In genomic region chr13:99055286-99056073, GRCh38 we compare ENCODE assay signal across 12 cellular contexts.
A peak's percentile ranks its signal among the peaks of the same experiment; 100 is the strongest.
DNase-seq lines count a peak whose midpoint lies in the region; ATAC-seq and TF ChIP-seq lines count a peak whose summit lies in the region.
"Had no signal": no experiment of that assay in that cellular context is flagged by ENCODE, and none has a peak within 500 bp of the region (broad histone marks: within the 10 kb centered on the region; RNA-seq: fewer than 3 reads in every experiment).

No MANE protein-coding gene starts in this region.

- peak in 1 of 7 experiments; percentile 49 for DNase-seq in CD8-positive, alpha-beta T cell
- DNase-seq in NCI-H82 treated with DMSO at 0.1 percent for 48 hours (lab: John Stamatoyannopoulos, UW; ENCODE audit: unreplicated experiment) = peak; percentile 42
- DNase-seq in chondrocyte (ENCODE audit: low spot score) = no peak
- DNase-seq in mammary epithelial cell = no peak
- no peak for DNase-seq in NCI-H2107 treated with DMSO at 0.1 percent for 48 hours (lab: John Stamatoyannopoulos, UW; ENCODE audit: unreplicated experiment)
- DNase-seq: activated CD4-positive, alpha-beta T cell treated with anti-CD3 and anti-CD28 coated beads for 1 hour; Calu3; endodermal cell had no signal

- H3K79me2 ChIP-seq in mammary epithelial cell (ENCODE audit: insufficient read depth, low read length) = peaks cover 84% of the 10 kb centered on the region

- no TSS peak for BruUV-seq in mammary epithelial cell (replicated peaks; lab: Mats Ljungman, UMichigan)

- H3K9ac ChIP-seq in mammary epithelial cell (ENCODE audit: insufficient read depth, low read length) = no peak overlapping the region

- no peaks in the 10 kb centered on the region for H3K36me3 ChIP-seq in CD8-positive, alpha-beta T cell (ENCODE audit: insufficient read depth, low read length)
- H3K36me3 ChIP-seq in muscle layer of duodenum (ENCODE audit: control insufficient read depth in 1 of 2, insufficient read depth in 2 of 2, low read length in 2 of 2) (no peaks in the 10 kb centered on the region), mammary epithelial cell (ENCODE audit: insufficient read depth, low read length) (no peaks in the 10 kb centered on the region)

- H2AFZ ChIP-seq in mammary epithelial cell (ENCODE audit: low read depth, low read length) = no peak overlapping the region

- H3K36me3 Mint-ChIP-seq in CD8-positive, alpha-beta T cell = no peaks in the 10 kb centered on the region
- no peaks in the 10 kb centered on the region for H3K36me3 Mint-ChIP-seq in chondrocyte (ENCODE audit: low read depth)

- H3K27me3 ChIP-seq in CD8-positive, alpha-beta T cell (ENCODE audit: insufficient read depth, low read length) = no peaks in the 10 kb centered on the region
- H3K27me3 ChIP-seq in muscle layer of duodenum (ENCODE audit: low read depth, low read length) (no peaks in the 10 kb centered on the region), mammary epithelial cell (ENCODE audit: insufficient read depth, low read length) (no peaks in the 10 kb centered on the region)

- H3K4me1 ChIP-seq in CD8-positive, alpha-beta T cell (ENCODE audit: insufficient read depth, low read length) = peaks cover 73% of the 10 kb centered on the region
- H3K4me1 ChIP-seq in muscle layer of duodenum (ENCODE audit: control insufficient read depth in 1 of 2, insufficient read depth in 2 of 2, low read length in 2 of 2) (peaks cover 13 to 79% of the 10 kb centered on the region in 2 donors), mammary epithelial cell (ENCODE audit: insufficient read depth, low read length) (peaks cover 21% of the 10 kb centered on the region)

- peak overlapping the region; percentile 95 for H3K27ac Mint-ChIP-seq in CD8-positive, alpha-beta T cell
- peak overlapping the region; percentile 67 for H3K27ac Mint-ChIP-seq in chondrocyte (ENCODE audit: unreplicated experiment)
- H3K27ac Mint-ChIP-seq: endodermal cell had no signal

- no peaks in the 10 kb centered on the region for H4K20me1 ChIP-seq in mammary epithelial cell (ENCODE audit: insufficient read depth, low read length)

- CTCF ChIA-PET in CD8-positive, alpha-beta T cell (lab: Charles Lee) = interaction anchor here (0.9 to 2.1 kb wide), 5 partner anchors 11 to 211 kb away, joined by 3 to 7 read pairs (median 5); no protein-coding TSS in a partner anchor
- CTCF ChIA-PET in mammary epithelial cell (lab: Charles Lee; ENCODE audit: low non-redundant PET) = no interaction called here

- no peak for ATAC-seq in CD8-positive, alpha-beta T cell
- no peak for ATAC-seq in HG03039 (IDR thresholded peaks at IDR 0.05; ENCODE audit: unreplicated experiment)
- ATAC-seq in GM18873 (IDR thresholded peaks at IDR 0.05; ENCODE audit: low FRiP score, unreplicated experiment) = no peak

- H3K4me2 ChIP-seq in mammary epithelial cell (ENCODE audit: insufficient read depth, low read depth, low read length) = no peak overlapping the region

- H3K9me3 ChIP-seq in CD8-positive, alpha-beta T cell (ENCODE audit: low read length) = no peaks in the 10 kb centered on the region
- H3K9me3 ChIP-seq in muscle layer of duodenum (ENCODE audit: control insufficient read depth in 1 of 2, low read length in 2 of 2) = no peaks in the 10 kb centered on the region
- H3K9me3 ChIP-seq in mammary epithelial cell (replicated peaks; ENCODE audit: insufficient read depth, low read length) = no peaks in the 10 kb centered on the region

- TF ChIP-seq CTCF in CD8-positive, alpha-beta T cell (IDR thresholded peaks at IDR 0.05) = no peak
- TF ChIP-seq CTCF in chondrocyte (IDR thresholded peaks at IDR 0.05) (no peak), mammary epithelial cell (conservative IDR thresholded peaks at IDR 0.05 in 1 of 2, IDR thresholded peaks at IDR 0.05 in 1 of 2; ENCODE audit: extremely low read depth in 1 of 2, insufficient read depth in 1 of 2, low read depth in 1 of 2, low read length in 2 of 2) (no peak)

- H3K4me3 ChIP-seq in CD8-positive, alpha-beta T cell (ENCODE audit: low read depth, low read length) = no peak overlapping the region
- no peak overlapping the region for H3K4me3 ChIP-seq in muscle layer of duodenum (ENCODE audit: low read depth in 1 of 2, low read length in 2 of 2)
- H3K4me3 ChIP-seq in mammary epithelial cell (replicated peaks in 1 of 3; ENCODE audit: insufficient read depth in 1 of 3, low read depth in 2 of 3, low read length in 3 of 3) = no peak overlapping the region
- H3K4me3 ChIP-seq: skin epidermis had no signal

- peaks cover 87% of the 10 kb centered on the region for H3K4me1 Mint-ChIP-seq in CD8-positive, alpha-beta T cell (ENCODE audit: low read depth)
- peaks cover 32% of the 10 kb centered on the region for H3K4me1 Mint-ChIP-seq in chondrocyte (ENCODE audit: low read depth)

- peak overlapping the region; percentile 61 for H3K4me3 Mint-ChIP-seq in CD8-positive, alpha-beta T cell
- H3K4me3 Mint-ChIP-seq in chondrocyte (ENCODE audit: unreplicated experiment) = no peak overlapping the region
- H3K4me3 Mint-ChIP-seq: endodermal cell had no signal

- POLR2A ChIA-PET in CD8-positive, alpha-beta T cell (lab: Charles Lee) = interaction anchor here (0.6 to 3.3 kb wide), 7 partner anchors 8 to 279 kb away, joined by 3 to 12 read pairs (median 5); no protein-coding TSS in a partner anchor

- in situ Hi-C loops in mammary epithelial cell (cut with MboI; ENCODE audit: low sequenced_read_pairs in 2 of 2) = no loop called here

- H3K27ac ChIP-seq in CD8-positive, alpha-beta T cell (ENCODE audit: low read depth, low read length) = no peak overlapping the region
- H3K27ac ChIP-seq in muscle layer of duodenum (ENCODE audit: low read length) (peak overlapping the region; percentile 40), mammary epithelial cell (ENCODE audit: insufficient read depth, low read depth, low read length) (no peak overlapping the region)

- H3K27me3 Mint-ChIP-seq in CD8-positive, alpha-beta T cell (ENCODE audit: low read depth) = no peaks in the 10 kb centered on the region
- no peaks in the 10 kb centered on the region for H3K27me3 Mint-ChIP-seq in chondrocyte (ENCODE audit: low read depth)

- H3K9me3 Mint-ChIP-seq in CD8-positive, alpha-beta T cell = no peaks in the 10 kb centered on the region
- H3K9me3 Mint-ChIP-seq in chondrocyte (ENCODE audit: low read depth) = no peaks in the 10 kb centered on the region
- H3K9me3 Mint-ChIP-seq: endodermal cell had no signal

- intact Hi-C loops in CD8-positive, alpha-beta T cell (cut with DNase I, micrococcal nuclease) = no loop called here
- intact Hi-C loops in mammary epithelial cell (cut with micrococcal nuclease) = no loop called here

- dilution Hi-C loops in mammary epithelial cell (cut with HindIII; ENCODE audit: low sequenced_read_pairs) = no loop called here

- over 99% methylated on average over 11 of the region's 11 CpGs for WGBS in mammary epithelial cell (ENCODE audit: low coverage, missing lambda C conversion rate)
